In genomic region chr14:36814783-36815182, GRCh38 we compare ENCODE assay signal across 6 cellular contexts.
DNase-seq lines count a peak whose midpoint lies in the region; ATAC-seq, FAIRE-seq and TF ChIP-seq lines count a peak whose summit lies in the region.
"Not testable (repeated sequence)": the region's sequence is repeated elsewhere in the genome, so short reads cannot be mapped to it uniquely, and the experiment has no call there.

No MANE protein-coding gene starts in this region.

- H4K20me1 ChIP-seq in Karpas-422 (ENCODE audit: insufficient read depth, low read depth, low read length); K562 (replicated peaks; ENCODE audit: control insufficient read depth, insufficient read depth, low read length): not testable (repeated sequence)

- not testable (repeated sequence) for H3K27ac ChIP-seq in HEK293 (ENCODE audit: extremely low read depth, low read depth, low read length); K562 (ENCODE audit: extremely low read depth, low read depth, low read length)
- peak overlapping the region; percentile 99 for H3K27ac ChIP-seq in Karpas-422 (ENCODE audit: low read length)

- not testable (repeated sequence) for TF ChIP-seq RAD21 in K562 (CRISPR knock-in tag; conservative IDR thresholded peaks at IDR 0.05 in 1 of 2, IDR thresholded peaks at IDR 0.05 in 1 of 2)

- not testable (repeated sequence) for H3K4me3 ChIP-seq in HEK293 (ENCODE audit: low read depth, low read length); Karpas-422 (ENCODE audit: low read length); K562

- H3K27me3 ChIP-seq in Karpas-422 (ENCODE audit: low read length); K562 (ENCODE audit: control insufficient read depth in 2 of 2, insufficient read depth in 2 of 2, low read length in 2 of 2): not testable (repeated sequence)

- intact Hi-C loops in activated CD4-positive, alpha-beta T cell treated with anti-CD3 and anti-CD28 coated beads, Interleukin-2, amount 10 ng/mL, durations not matched to agents 24 days and 14 days (cut with micrococcal nuclease); K562 (cut with micrococcal nuclease): not testable (repeated sequence)

- not testable (repeated sequence) for BruUV-seq in K562 (replicated peaks; lab: Mats Ljungman, UMichigan)

- TF ChIP-seq CTCF in HEK293 (tag by site-specific recombination; IDR thresholded peaks at IDR 0.05); K562 (IDR thresholded peaks at IDR 0.05 in 2 of 3, conservative IDR thresholded peaks at IDR 0.05 in 1 of 3; ENCODE audit: insufficient read depth in 2 of 3, low read depth in 1 of 3, low read length in 3 of 3); nephron progenitor cell (IDR thresholded peaks at IDR 0.05): not testable (repeated sequence)

- TF ChIP-seq POLR2A in K562 (conservative IDR thresholded peaks at IDR 0.05) = not testable (repeated sequence)

- not testable (repeated sequence) for H3K27me3 Mint-ChIP-seq in activated CD4-positive, alpha-beta T cell treated with anti-CD3 and anti-CD28 coated beads, Interleukin-2, amount 10 ng/mL, durations not matched to agents 24 days and 14 days; activated naive CD4-positive, alpha-beta T cell treated with anti-CD3 and anti-CD28 coated beads, Interleukin-2, amount 50 U/mL, for 24 hours; nephron progenitor cell (ENCODE audit: low read depth, poor library complexity)

- H3K9ac ChIP-seq in Karpas-422 (ENCODE audit: low read length); K562 (ENCODE audit: insufficient read depth in 1 of 2, low read depth in 2 of 2, low read length in 2 of 2): not testable (repeated sequence)

- WGBS in K562 (ENCODE audit: insufficient coverage, low coverage, missing lambda C conversion rate) = 87% methylated on average over 3 of the region's 5 CpGs

- not testable (repeated sequence) for DNase-seq in Karpas-422; activated CD4-positive, alpha-beta T cell treated with anti-CD3 and anti-CD28 coated beads, Interleukin-2, amount 10 ng/mL, durations not matched to agents 24 days and 14 days; K562 (ENCODE audit: extremely low read depth in 1 of 4, low spot score in 3 of 4); nephron progenitor cell

- H3K4me1 Mint-ChIP-seq in activated CD4-positive, alpha-beta T cell treated with anti-CD3 and anti-CD28 coated beads, Interleukin-2, amount 10 ng/mL, durations not matched to agents 24 days and 14 days; activated naive CD4-positive, alpha-beta T cell treated with anti-CD3 and anti-CD28 coated beads, Interleukin-2, amount 50 U/mL, for 24 hours: not testable (repeated sequence)
- peaks cover 25% of the 10 kb centered on the region for H3K4me1 Mint-ChIP-seq in nephron progenitor cell

- not testable (repeated sequence) for H3K36me3 Mint-ChIP-seq in activated CD4-positive, alpha-beta T cell treated with anti-CD3 and anti-CD28 coated beads, Interleukin-2, amount 10 ng/mL, durations not matched to agents 24 days and 14 days (ENCODE audit: low read depth); activated naive CD4-positive, alpha-beta T cell treated with anti-CD3 and anti-CD28 coated beads, Interleukin-2, amount 50 U/mL, for 24 hours; nephron progenitor cell (ENCODE audit: low read depth)

- H3K9me3 ChIP-seq in HEK293 (ENCODE audit: control insufficient read depth, insufficient read depth, low read depth, low read length); Karpas-422 (ENCODE audit: low read length); K562 (replicated peaks; ENCODE audit: control insufficient read depth, insufficient read depth, low read depth, low read length): not testable (repeated sequence)

- not testable (repeated sequence) for H3K9me3 Mint-ChIP-seq in activated CD4-positive, alpha-beta T cell treated with anti-CD3 and anti-CD28 coated beads, Interleukin-2, amount 10 ng/mL, durations not matched to agents 24 days and 14 days; activated naive CD4-positive, alpha-beta T cell treated with anti-CD3 and anti-CD28 coated beads, Interleukin-2, amount 50 U/mL, for 24 hours; nephron progenitor cell

- POLR2A ChIA-PET in HEK293 (lab: Yijun Ruan, JAX); K562 (lab: Yijun Ruan, JAX): not testable (repeated sequence)

- not testable (repeated sequence) for H3K4me3 Mint-ChIP-seq in activated CD4-positive, alpha-beta T cell treated with anti-CD3 and anti-CD28 coated beads, Interleukin-2, amount 10 ng/mL, durations not matched to agents 24 days and 14 days; activated naive CD4-positive, alpha-beta T cell treated with anti-CD3 and anti-CD28 coated beads, Interleukin-2, amount 50 U/mL, for 24 hours; nephron progenitor cell

- not testable (repeated sequence) for H3K79me2 ChIP-seq in Karpas-422 (ENCODE audit: low read length); K562 (ENCODE audit: control insufficient read depth, insufficient read depth, low read length)

- not testable (repeated sequence) for ATAC-seq in K562

- H3K4me2 ChIP-seq in Karpas-422 (ENCODE audit: low read depth, low read length, poor library complexity, severe bottlenecking); K562 (ENCODE audit: insufficient read depth, low read length): not testable (repeated sequence)

- H3K9me1 ChIP-seq in K562 (ENCODE audit: control insufficient read depth, insufficient read depth, low read length) = not testable (repeated sequence)

- in situ Hi-C loops in K562 (cut with MboI) = not testable (repeated sequence)

- H3K36me3 ChIP-seq in HEK293 (ENCODE audit: control insufficient read depth in 2 of 2, insufficient read depth in 1 of 2, low read length in 2 of 2); Karpas-422 (ENCODE audit: insufficient read depth, low read length); K562 (ENCODE audit: control insufficient read depth, insufficient read depth, low read length): not testable (repeated sequence)

- H3K9me2 ChIP-seq in Karpas-422 (replicated peaks; ENCODE audit: insufficient read depth, low read length) = not testable (repeated sequence)

- H3K4me1 ChIP-seq in HEK293 (ENCODE audit: control insufficient read depth, insufficient read depth, low read length); K562 (replicated peaks in 1 of 2; ENCODE audit: control insufficient read depth in 2 of 2, insufficient read depth in 2 of 2, low read length in 2 of 2): not testable (repeated sequence)
- H3K4me1 ChIP-seq in Karpas-422 (ENCODE audit: low read length) = peaks cover 70% of the 10 kb centered on the region

- TF ChIP-seq EP300 in K562 (IDR thresholded peaks at IDR 0.05; ENCODE audit: low read length) = not testable (repeated sequence)

- H3K27ac Mint-ChIP-seq in activated CD4-positive, alpha-beta T cell treated with anti-CD3 and anti-CD28 coated beads, Interleukin-2, amount 10 ng/mL, durations not matched to agents 24 days and 14 days = peak overlapping the region; percentile 4
- peak overlapping the region; percentile 84 for H3K27ac Mint-ChIP-seq in activated naive CD4-positive, alpha-beta T cell treated with anti-CD3 and anti-CD28 coated beads, Interleukin-2, amount 50 U/mL, for 24 hours
- H3K27ac Mint-ChIP-seq in nephron progenitor cell = peak overlapping the region; percentile 85

- CTCF ChIA-PET in HEK293 (lab: Yijun Ruan, JAX) = interaction anchor here (0.6 kb wide), 1 partner anchor 15 kb away, joined by 3 read pairs; no protein-coding TSS in a partner anchor
- CTCF ChIA-PET in K562 (lab: Yijun Ruan, JAX; ENCODE audit: low intra/inter-chr PET ratio) = not testable (repeated sequence)

- peak overlapping the region; percentile 59 for H2AFZ ChIP-seq in Karpas-422 (ENCODE audit: low read length)
- H2AFZ ChIP-seq in K562 (ENCODE audit: low read depth, low read length) = not testable (repeated sequence)

- not testable (repeated sequence) for FAIRE-seq in K562 (lab: Jason Lieb, UNC)

TF ChIP-seq in HEK293, 187 proteins besides CTCF, POLR2A, EP300 and RAD21:
- TF ChIP-seq ZNF146 (tag by site-specific recombination; IDR thresholded peaks at IDR 0.05) (peak; percentile 92), ZNF580 (tag by site-specific recombination; IDR thresholded peaks at IDR 0.05) (peak; percentile 30; the same call in 1 of the 2 replicates)

TF ChIP-seq in K562, 482 proteins besides CTCF, POLR2A, EP300 and RAD21:
- TF ChIP-seq ZNF146 (CRISPR knock-in tag; IDR thresholded peaks at IDR 0.05; ENCODE audit: unreplicated experiment) = peak; percentile 7

Comparison
In these comparisons a context has a peak if more than half of its experiments do, and no peak if none do; other contexts are left out.
1. H3K27ac Mint-ChIP-seq: peak in every context shown above with its lines; median percentile 85 in nephron progenitor cell; 84 in activated naive CD4-positive, alpha-beta T cell treated with anti-CD3 and anti-CD28 coated beads, Interleukin-2, amount 50 U/mL, for 24 hours; 4 in activated CD4-positive, alpha-beta T cell treated with anti-CD3 and anti-CD28 coated beads, Interleukin-2, amount 10 ng/mL, durations not matched to agents 24 days and 14 days.